ENCODE assay signal across 1 cellular context in the genomic region with DNA sequence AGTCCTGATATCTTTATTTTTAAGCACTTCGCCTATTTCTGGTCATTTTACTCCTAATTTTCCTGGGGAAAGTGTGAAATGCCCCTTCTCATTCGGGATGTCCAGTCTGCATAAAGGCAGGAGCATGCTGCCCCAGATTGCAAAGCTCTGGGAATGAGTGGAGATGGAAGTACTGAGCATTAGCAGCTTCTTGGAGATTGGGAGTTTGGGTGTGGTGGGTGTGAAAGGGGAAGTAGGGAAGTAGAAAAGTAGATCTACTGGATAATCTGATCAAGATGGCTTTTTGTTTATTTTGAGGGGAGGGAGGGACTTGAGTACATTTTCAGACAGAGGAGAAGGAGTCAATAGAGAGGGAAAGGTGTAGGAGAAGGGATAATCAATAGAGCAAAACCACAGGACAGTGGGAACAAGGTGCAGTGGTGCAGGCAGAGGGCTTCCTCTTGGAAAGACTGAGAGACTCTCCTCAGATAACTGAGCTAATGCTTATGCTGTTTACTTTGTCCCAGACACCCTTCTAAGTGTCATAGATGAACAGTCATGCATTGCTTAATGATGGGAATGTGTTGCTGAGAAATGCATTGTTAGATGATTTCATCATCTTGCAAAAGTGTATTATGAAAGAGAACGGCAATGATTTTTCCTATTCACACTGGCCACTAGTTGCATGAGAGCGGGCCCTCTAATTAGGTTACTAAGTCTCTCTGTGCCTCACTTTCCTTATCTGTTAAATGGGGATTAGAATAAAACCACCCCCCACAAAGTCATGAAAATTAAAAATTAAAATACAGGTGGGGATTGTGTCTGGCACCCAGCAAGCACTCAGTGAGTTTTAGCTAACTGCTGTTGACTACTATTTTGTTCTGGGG.
TF ChIP-seq lines count a peak whose summit lies in the region.

No MANE protein-coding gene starts in this region.

TF ChIP-seq in HEK293, 187 proteins besides CTCF, POLR2A, EP300 and RAD21 (continued from another document):
- TF ChIP-seq, protein P1, sequence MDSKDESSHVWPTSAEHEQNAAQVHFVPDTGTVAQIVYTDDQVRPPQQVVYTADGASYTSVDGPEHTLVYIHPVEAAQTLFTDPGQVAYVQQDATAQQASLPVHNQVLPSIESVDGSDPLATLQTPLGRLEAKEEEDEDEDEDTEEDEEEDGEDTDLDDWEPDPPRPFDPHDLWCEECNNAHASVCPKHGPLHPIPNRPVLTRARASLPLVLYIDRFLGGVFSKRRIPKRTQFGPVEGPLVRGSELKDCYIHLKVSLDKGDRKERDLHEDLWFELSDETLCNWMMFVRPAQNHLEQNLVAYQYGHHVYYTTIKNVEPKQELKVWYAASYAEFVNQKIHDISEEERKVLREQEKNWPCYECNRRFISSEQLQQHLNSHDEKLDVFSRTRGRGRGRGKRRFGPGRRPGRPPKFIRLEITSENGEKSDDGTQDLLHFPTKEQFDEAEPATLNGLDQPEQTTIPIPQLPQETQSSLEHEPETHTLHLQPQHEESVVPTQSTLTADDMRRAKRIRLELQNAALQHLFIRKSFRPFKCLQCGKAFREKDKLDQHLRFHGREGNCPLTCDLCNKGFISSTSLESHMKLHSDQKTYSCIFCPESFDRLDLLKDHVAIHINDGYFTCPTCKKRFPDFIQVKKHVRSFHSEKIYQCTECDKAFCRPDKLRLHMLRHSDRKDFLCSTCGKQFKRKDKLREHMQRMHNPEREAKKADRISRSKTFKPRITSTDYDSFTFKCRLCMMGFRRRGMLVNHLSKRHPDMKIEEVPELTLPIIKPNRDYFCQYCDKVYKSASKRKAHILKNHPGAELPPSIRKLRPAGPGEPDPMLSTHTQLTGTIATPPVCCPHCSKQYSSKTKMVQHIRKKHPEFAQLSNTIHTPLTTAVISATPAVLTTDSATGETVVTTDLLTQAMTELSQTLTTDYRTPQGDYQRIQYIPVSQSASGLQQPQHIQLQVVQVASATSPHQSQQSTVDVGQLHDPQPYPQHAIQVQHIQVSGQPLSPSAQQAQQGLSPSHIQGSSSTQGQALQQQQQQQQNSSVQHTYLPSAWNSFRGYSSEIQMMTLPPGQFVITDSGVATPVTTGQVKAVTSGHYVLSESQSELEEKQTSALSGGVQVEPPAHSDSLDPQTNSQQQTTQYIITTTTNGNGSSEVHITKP (tag by site-specific recombination; IDR thresholded peaks at IDR 0.05) = peak; percentile 56
- TF ChIP-seq IKZF3 (tag by site-specific recombination; IDR thresholded peaks at IDR 0.05) (0 out of 2 replicates have a peak, but pooled peaks have one; percentile 46), ZEB2 (tag by site-specific recombination; IDR thresholded peaks at IDR 0.05) (peak; percentile 80), ZNF184 (tag by site-specific recombination; IDR thresholded peaks at IDR 0.05) (peak; percentile 69; the same call in 1 of the 2 replicates)
- TF ChIP-seq, protein P2, sequence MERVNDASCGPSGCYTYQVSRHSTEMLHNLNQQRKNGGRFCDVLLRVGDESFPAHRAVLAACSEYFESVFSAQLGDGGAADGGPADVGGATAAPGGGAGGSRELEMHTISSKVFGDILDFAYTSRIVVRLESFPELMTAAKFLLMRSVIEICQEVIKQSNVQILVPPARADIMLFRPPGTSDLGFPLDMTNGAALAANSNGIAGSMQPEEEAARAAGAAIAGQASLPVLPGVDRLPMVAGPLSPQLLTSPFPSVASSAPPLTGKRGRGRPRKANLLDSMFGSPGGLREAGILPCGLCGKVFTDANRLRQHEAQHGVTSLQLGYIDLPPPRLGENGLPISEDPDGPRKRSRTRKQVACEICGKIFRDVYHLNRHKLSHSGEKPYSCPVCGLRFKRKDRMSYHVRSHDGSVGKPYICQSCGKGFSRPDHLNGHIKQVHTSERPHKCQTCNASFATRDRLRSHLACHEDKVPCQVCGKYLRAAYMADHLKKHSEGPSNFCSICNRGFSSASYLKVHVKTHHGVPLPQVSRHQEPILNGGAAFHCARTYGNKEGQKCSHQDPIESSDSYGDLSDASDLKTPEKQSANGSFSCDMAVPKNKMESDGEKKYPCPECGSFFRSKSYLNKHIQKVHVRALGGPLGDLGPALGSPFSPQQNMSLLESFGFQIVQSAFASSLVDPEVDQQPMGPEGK (tag by site-specific recombination; IDR thresholded peaks at IDR 0.05) = peak; percentile 68; the same call in 1 of the 2 replicates
- TF ChIP-seq, protein P3, sequence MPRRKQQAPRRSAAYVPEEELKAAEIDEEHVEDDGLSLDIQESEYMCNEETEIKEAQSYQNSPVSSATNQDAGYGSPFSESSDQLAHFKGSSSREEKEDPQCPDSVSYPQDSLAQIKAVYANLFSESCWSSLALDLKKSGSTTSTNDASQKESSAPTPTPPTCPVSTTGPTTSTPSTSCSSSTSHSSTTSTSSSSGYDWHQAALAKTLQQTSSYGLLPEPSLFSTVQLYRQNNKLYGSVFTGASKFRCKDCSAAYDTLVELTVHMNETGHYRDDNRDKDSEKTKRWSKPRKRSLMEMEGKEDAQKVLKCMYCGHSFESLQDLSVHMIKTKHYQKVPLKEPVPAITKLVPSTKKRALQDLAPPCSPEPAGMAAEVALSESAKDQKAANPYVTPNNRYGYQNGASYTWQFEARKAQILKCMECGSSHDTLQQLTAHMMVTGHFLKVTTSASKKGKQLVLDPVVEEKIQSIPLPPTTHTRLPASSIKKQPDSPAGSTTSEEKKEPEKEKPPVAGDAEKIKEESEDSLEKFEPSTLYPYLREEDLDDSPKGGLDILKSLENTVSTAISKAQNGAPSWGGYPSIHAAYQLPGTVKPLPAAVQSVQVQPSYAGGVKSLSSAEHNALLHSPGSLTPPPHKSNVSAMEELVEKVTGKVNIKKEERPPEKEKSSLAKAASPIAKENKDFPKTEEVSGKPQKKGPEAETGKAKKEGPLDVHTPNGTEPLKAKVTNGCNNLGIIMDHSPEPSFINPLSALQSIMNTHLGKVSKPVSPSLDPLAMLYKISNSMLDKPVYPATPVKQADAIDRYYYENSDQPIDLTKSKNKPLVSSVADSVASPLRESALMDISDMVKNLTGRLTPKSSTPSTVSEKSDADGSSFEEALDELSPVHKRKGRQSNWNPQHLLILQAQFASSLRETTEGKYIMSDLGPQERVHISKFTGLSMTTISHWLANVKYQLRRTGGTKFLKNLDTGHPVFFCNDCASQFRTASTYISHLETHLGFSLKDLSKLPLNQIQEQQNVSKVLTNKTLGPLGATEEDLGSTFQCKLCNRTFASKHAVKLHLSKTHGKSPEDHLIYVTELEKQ (tag by site-specific recombination; IDR thresholded peaks at IDR 0.05; ENCODE audit: borderline replicate concordance) = peak; percentile 34; the same call in 1 of the 2 replicates
- TF ChIP-seq, protein P4, sequence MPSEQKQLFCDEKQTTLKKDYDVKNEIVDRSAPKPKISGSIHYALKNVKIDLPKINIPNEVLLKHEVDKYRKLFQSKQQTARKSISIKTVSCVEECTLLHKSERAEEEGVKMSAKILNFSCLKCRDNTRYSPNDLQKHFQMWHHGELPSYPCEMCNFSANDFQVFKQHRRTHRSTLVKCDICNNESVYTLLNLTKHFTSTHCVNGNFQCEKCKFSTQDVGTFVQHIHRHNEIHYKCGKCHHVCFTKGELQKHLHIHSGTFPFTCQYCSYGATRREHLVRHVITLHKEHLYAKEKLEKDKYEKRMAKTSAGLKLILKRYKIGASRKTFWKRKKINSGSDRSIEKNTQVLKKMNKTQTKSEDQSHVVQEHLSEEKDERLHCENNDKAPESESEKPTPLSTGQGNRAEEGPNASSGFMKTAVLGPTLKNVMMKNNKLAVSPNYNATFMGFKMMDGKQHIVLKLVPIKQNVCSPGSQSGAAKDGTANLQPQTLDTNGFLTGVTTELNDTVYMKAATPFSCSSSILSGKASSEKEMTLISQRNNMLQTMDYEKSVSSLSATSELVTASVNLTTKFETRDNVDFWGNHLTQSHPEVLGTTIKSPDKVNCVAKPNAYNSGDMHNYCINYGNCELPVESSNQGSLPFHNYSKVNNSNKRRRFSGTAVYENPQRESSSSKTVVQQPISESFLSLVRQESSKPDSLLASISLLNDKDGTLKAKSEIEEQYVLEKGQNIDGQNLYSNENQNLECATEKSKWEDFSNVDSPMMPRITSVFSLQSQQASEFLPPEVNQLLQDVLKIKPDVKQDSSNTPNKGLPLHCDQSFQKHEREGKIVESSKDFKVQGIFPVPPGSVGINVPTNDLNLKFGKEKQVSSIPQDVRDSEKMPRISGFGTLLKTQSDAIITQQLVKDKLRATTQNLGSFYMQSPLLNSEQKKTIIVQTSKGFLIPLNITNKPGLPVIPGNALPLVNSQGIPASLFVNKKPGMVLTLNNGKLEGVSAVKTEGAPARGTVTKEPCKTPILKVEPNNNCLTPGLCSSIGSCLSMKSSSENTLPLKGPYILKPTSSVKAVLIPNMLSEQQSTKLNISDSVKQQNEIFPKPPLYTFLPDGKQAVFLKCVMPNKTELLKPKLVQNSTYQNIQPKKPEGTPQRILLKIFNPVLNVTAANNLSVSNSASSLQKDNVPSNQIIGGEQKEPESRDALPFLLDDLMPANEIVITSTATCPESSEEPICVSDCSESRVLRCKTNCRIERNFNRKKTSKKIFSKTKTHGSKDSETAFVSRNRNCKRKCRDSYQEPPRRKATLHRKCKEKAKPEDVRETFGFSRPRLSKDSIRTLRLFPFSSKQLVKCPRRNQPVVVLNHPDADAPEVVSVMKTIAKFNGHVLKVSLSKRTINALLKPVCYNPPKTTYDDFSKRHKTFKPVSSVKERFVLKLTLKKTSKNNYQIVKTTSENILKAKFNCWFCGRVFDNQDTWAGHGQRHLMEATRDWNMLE (tag by site-specific recombination; conservative IDR thresholded peaks at IDR 0.05; ENCODE audit: low read depth) = no peak
- TF ChIP-seq, protein P5, sequence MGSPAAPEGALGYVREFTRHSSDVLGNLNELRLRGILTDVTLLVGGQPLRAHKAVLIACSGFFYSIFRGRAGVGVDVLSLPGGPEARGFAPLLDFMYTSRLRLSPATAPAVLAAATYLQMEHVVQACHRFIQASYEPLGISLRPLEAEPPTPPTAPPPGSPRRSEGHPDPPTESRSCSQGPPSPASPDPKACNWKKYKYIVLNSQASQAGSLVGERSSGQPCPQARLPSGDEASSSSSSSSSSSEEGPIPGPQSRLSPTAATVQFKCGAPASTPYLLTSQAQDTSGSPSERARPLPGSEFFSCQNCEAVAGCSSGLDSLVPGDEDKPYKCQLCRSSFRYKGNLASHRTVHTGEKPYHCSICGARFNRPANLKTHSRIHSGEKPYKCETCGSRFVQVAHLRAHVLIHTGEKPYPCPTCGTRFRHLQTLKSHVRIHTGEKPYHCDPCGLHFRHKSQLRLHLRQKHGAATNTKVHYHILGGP (tag by site-specific recombination; IDR thresholded peaks at IDR 0.05) = no peak
